22 cellular contexts compared by ENCODE assay signal in the genomic region with DNA sequence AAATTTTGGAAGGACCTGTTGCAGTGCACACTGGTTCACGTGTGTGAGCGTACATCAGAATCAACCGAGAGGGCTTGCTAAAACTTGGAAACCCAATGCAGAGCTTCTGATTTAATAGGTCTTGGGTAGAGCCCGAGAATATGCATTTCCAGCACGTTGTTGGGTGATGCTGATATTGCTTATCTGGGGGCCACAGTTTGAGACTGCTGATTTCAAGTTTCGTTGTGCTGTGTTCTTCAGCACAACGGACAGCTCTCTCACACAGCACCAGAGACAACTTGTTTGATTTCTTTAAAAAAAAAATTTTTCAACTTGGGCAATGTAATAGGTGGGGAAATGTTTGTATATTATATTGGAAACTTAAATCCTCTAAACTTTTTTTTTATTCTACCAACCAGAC. TPM values are rescaled to one million over a fixed set of nuclear protein-coding genes. Genes with fewer than 3 reads are reported as not detected.
DNase-seq lines count a peak whose midpoint lies in the region; ATAC-seq, FAIRE-seq and TF ChIP-seq lines count a peak whose summit lies in the region.
"Had no signal": no experiment of that assay in that cellular context is flagged by ENCODE, and none has a peak within 500 bp of the region (broad histone marks: within the 10 kb centered on the region; RNA-seq: fewer than 3 reads in every experiment).

No MANE protein-coding gene starts in this region.

- H2AFZ ChIP-seq in K562 (ENCODE audit: low read depth, low read length): no peak overlapping the region
- H2AFZ ChIP-seq: parathyroid adenoma had no signal

- no peaks in the 10 kb centered on the region for H4K20me1 ChIP-seq in K562 (replicated peaks; ENCODE audit: control insufficient read depth, insufficient read depth, low read length)

- no peak for TF ChIP-seq POLR2A in K562 (conservative IDR thresholded peaks at IDR 0.05)

- no peak overlapping the region for H3K4me2 ChIP-seq in K562 (ENCODE audit: insufficient read depth, low read length)
- H3K4me2 ChIP-seq: KMS-11 had no signal

- ATAC-seq in K562: no peak
- ATAC-seq: foreskin keratinocyte, left ventricle myocardium superior had no signal

- no peak overlapping the region for H3K9ac ChIP-seq in K562 (ENCODE audit: insufficient read depth in 1 of 2, low read depth in 2 of 2, low read length in 2 of 2)
- H3K9ac ChIP-seq in liver (ENCODE audit: low read depth in 1 of 2, low read length in 2 of 2): no peak overlapping the region
- H3K9ac ChIP-seq: KMS-11, parathyroid adenoma had no signal

- no peak overlapping the region for H3K4me3 ChIP-seq in K562
- H3K4me3 ChIP-seq in liver (ENCODE audit: low read depth in 1 of 3, low read length in 3 of 3): no peak overlapping the region

- BruUV-seq in K562 (replicated peaks; lab: Mats Ljungman, UMichigan): no TSS peak

- WGBS in K562 (ENCODE audit: insufficient coverage, low coverage, missing lambda C conversion rate): 19% methylated on average over 7 of the region's 7 CpGs
- 42% methylated on average over 7 of the region's 7 CpGs for WGBS in liver

- POLR2A ChIA-PET in K562 (lab: Yijun Ruan, JAX): no interaction called here

- H3K27ac ChIP-seq in K562 (ENCODE audit: extremely low read depth, low read depth, low read length) (no peak overlapping the region), liver (ENCODE audit: low read depth in 1 of 2, low read length in 2 of 2) (no peak overlapping the region)
- H3K27ac ChIP-seq: foreskin keratinocyte, KMS-11, parathyroid adenoma, WERI-Rb-1 had no signal

- H3K9me3 ChIP-seq in K562 (replicated peaks; ENCODE audit: control insufficient read depth, insufficient read depth, low read depth, low read length): no peaks in the 10 kb centered on the region
- no peaks in the 10 kb centered on the region for H3K9me3 ChIP-seq in liver (ENCODE audit: control insufficient read depth in 4 of 4, low read length in 3 of 4)

- TF ChIP-seq EP300 in K562 (IDR thresholded peaks at IDR 0.05; ENCODE audit: low read length): no peak

- FAIRE-seq in K562 (lab: Jason Lieb, UNC): no peak

- CTCF ChIA-PET in K562 (lab: Yijun Ruan, JAX; ENCODE audit: low intra/inter-chr PET ratio): no interaction called here

- TF ChIP-seq RAD21 in K562 (CRISPR knock-in tag; conservative IDR thresholded peaks at IDR 0.05 in 1 of 2, IDR thresholded peaks at IDR 0.05 in 1 of 2) (no peak), liver (IDR thresholded peaks at IDR 0.05) (no peak)

- H3K36me3 ChIP-seq in K562 (ENCODE audit: control insufficient read depth, insufficient read depth, low read length) (no peaks in the 10 kb centered on the region), liver (ENCODE audit: control insufficient read depth in 4 of 4, insufficient read depth in 3 of 4, low read depth in 1 of 4, low read length in 3 of 4) (no peaks in the 10 kb centered on the region)
- H3K36me3 ChIP-seq: WERI-Rb-1 had no signal

- H3K27me3 ChIP-seq in K562 (ENCODE audit: control insufficient read depth in 2 of 2, insufficient read depth in 2 of 2, low read length in 2 of 2) (peaks cover 5% of the 10 kb centered on the region in 2 experiments; a peak in 2 of 5 replicates), liver (ENCODE audit: control insufficient read depth in 4 of 4, insufficient read depth in 4 of 4, low read length in 3 of 4) (peaks cover 0 to 2% (median 0%) of the 10 kb centered on the region in 4 donors)

- H3K79me2 ChIP-seq in K562 (ENCODE audit: control insufficient read depth, insufficient read depth, low read length): no peaks in the 10 kb centered on the region
- H3K79me2 ChIP-seq: parathyroid adenoma had no signal

- no peaks in the 10 kb centered on the region for H3K4me1 ChIP-seq in K562 (replicated peaks in 1 of 2; ENCODE audit: control insufficient read depth in 2 of 2, insufficient read depth in 2 of 2, low read length in 2 of 2)
- no peaks in the 10 kb centered on the region for H3K4me1 ChIP-seq in liver (ENCODE audit: control insufficient read depth in 4 of 4, insufficient read depth in 4 of 4, low read length in 3 of 4)
- H3K4me1 ChIP-seq: foreskin keratinocyte, parathyroid adenoma had no signal

- no peaks in the 10 kb centered on the region for H3K9me1 ChIP-seq in K562 (ENCODE audit: control insufficient read depth, insufficient read depth, low read length)

- DNase-seq in EH (ENCODE audit: low read depth): peak; percentile 17
- DNase-seq in Kasumi-1 (lab: John Stamatoyannopoulos, UW): peak; percentile 20 to 40
- DNase-seq in K562 (ENCODE audit: extremely low read depth in 1 of 4, low spot score in 3 of 4): peak in 1 of 4 experiments; percentile 25
- no peak for DNase-seq in hippocampal formation (lab: John Stamatoyannopoulos, UW)
- DNase-seq in iPS-NIHi11 (ENCODE audit: low spot score): no peak
- DNase-seq in occipital lobe (lab: John Stamatoyannopoulos, UW): no peak
- no peak for DNase-seq in cerebellar nuclear complex (lab: John Stamatoyannopoulos, UW)
- DNase-seq: activated CD4-positive, alpha-beta memory T cell treated with anti-CD3 and anti-CD28 coated beads, Interleukin-2, amount 10 ng/mL, durations not matched to agents 7 days and 5 days; central memory CD4-positive, alpha-beta T cell; COR-L47; effector memory CD4-positive, alpha-beta T cell; foreskin keratinocyte; left ventricle myocardium superior; NCI-H1436 treated with DMSO at 0.1 percent for 48 hours; NCI-H82; stimulated activated CD4-positive, alpha-beta T cell treated with anti-CD3 and anti-CD28 coated beads, Interleukin-2, amount 100 ng/mL, for 48 hours; WERI-Rb-1 had no signal

- in situ Hi-C loops in K562 (cut with MboI): no loop called here

- TF ChIP-seq CTCF in K562 (IDR thresholded peaks at IDR 0.05 in 2 of 3, conservative IDR thresholded peaks at IDR 0.05 in 1 of 3; ENCODE audit: insufficient read depth in 2 of 3, low read depth in 1 of 3, low read length in 3 of 3): no peak
- no peak for TF ChIP-seq CTCF in liver (IDR thresholded peaks at IDR 0.05; ENCODE audit: low read depth, low read length, missing input control)

- intact Hi-C loops in K562 (cut with micrococcal nuclease): no loop called here

RNA-seq across cellular contexts. Expression of gene OR4D2, which starts 9.4 kb away (rescaled TPM):
- not detected in 2 replicates for total RNA-seq in K562 (2011; cell fraction: chromatin; rRNA removed; ENCODE audit: low replicate concordance)
- not detected in 2 replicates for total RNA-seq in K562 (2011; cell fraction: nucleolus; rRNA removed)
- total RNA-seq in K562 (2011; cell fraction: nucleoplasm; rRNA removed): not detected in 2 replicates
- total RNA-seq in K562 (2014; rRNA removed): not detected in 2 replicates
- not detected in 2 replicates for total RNA-seq in K562 (2014; rRNA removed; fragmentation: Illumina TruSeq; extraction: Trizol)
- not detected in 2 replicates for total RNA-seq in K562 (2015; rRNA removed; fragmentation: Illumina TruSeq; extraction: Trizol)
- total RNA-seq in K562 (2021): not detected in 2 replicates
- not detected in 2 replicates for polyA plus RNA-seq in K562 (2011; rRNA removed)
- polyA plus RNA-seq in K562 (2011; cell fraction: cytosol; rRNA removed): not detected in 2 replicates
- polyA plus RNA-seq in K562 (2011; cell fraction: nucleus; rRNA removed): not detected in 2 replicates
- not detected in 2 replicates for polyA plus RNA-seq in K562 (2012)
- polyA plus RNA-seq in K562 (2014; fragmentation: Illumina TruSeq; extraction: Trizol): not detected in 2 replicates
- polyA plus RNA-seq in K562 (2014; fragmentation: Nextera tagmentation; extraction: Ambion mirVana): not detected
- not detected in 2 replicates for polyA plus RNA-seq in K562 (2014; rRNA removed)
- not detected in 2 replicates for polyA minus RNA-seq in K562 (2011; rRNA and poly(A)+ RNA removed)
- polyA minus RNA-seq in K562 (2011; cell fraction: cytosol; rRNA and poly(A)+ RNA removed): not detected in 2 replicates
- not detected in 2 replicates for polyA minus RNA-seq in K562 (2011; cell fraction: nucleus; rRNA and poly(A)+ RNA removed)
- total RNA-seq in liver: not detected
- not detected for polyA plus RNA-seq in liver
- not detected for total RNA-seq in occipital lobe
- total RNA-seq: activated CD4-positive, alpha-beta memory T cell treated with anti-CD3 and anti-CD28 coated beads, Interleukin-2, amount 10 ng/mL, durations not matched to agents 7 days and 5 days; foreskin keratinocyte; G401; left ventricle myocardium superior; RPMI7951 had no signal
- polyA plus RNA-seq: foreskin keratinocyte had no signal

RNA-seq across cellular contexts. Expression of gene EPX, which starts 16.3 kb away (rescaled TPM):
- not detected in 2 replicates for total RNA-seq in K562 (2011; cell fraction: chromatin; rRNA removed; ENCODE audit: low replicate concordance)
- not detected in 2 replicates for total RNA-seq in K562 (2011; cell fraction: nucleolus; rRNA removed)
- not detected in 2 replicates for total RNA-seq in K562 (2011; cell fraction: nucleoplasm; rRNA removed)
- 0.08 TPM in 1 of 2 replicates, not detected in the other for total RNA-seq in K562 (2014; rRNA removed)
- total RNA-seq in K562 (2014; rRNA removed; fragmentation: Illumina TruSeq; extraction: Trizol): not detected in 2 replicates
- total RNA-seq in K562 (2015; rRNA removed; fragmentation: Illumina TruSeq; extraction: Trizol): 0.33 and 0.45 TPM in 2 replicates
- 0.20 and 0.22 TPM in 2 replicates for total RNA-seq in K562 (2021)
- not detected in 2 replicates for polyA plus RNA-seq in K562 (2011; rRNA removed)
- polyA plus RNA-seq in K562 (2011; cell fraction: cytosol; rRNA removed): not detected in 2 replicates
- polyA plus RNA-seq in K562 (2011; cell fraction: nucleus; rRNA removed): 0.04 TPM in 1 of 2 replicates, not detected in the other
- 1.7 and 2.5 TPM in 2 replicates for polyA plus RNA-seq in K562 (2012)
- 0.21 and 0.30 TPM in 2 replicates for polyA plus RNA-seq in K562 (2014; fragmentation: Illumina TruSeq; extraction: Trizol)
- under 1 TPM; 0.07 to 0.11 TPM for polyA plus RNA-seq in K562 (2014; fragmentation: Nextera tagmentation; extraction: Ambion mirVana)
- polyA plus RNA-seq in K562 (2014; rRNA removed): 0.17 and 0.22 TPM in 2 replicates
- not detected in 2 replicates for polyA minus RNA-seq in K562 (2011; rRNA and poly(A)+ RNA removed)
- polyA minus RNA-seq in K562 (2011; cell fraction: cytosol; rRNA and poly(A)+ RNA removed): not detected in 2 replicates
- not detected in 2 replicates for polyA minus RNA-seq in K562 (2011; cell fraction: nucleus; rRNA and poly(A)+ RNA removed)
- 10 to 100 TPM in 1 of 2 donors, not detected in 1; 10.0 TPM for total RNA-seq in liver
- polyA plus RNA-seq in liver: under 1 TPM in 1 of 2 donors, not detected in 1; 0.09 TPM
- not detected for total RNA-seq in occipital lobe
- total RNA-seq: activated CD4-positive, alpha-beta memory T cell treated with anti-CD3 and anti-CD28 coated beads, Interleukin-2, amount 10 ng/mL, durations not matched to agents 7 days and 5 days; foreskin keratinocyte; G401; left ventricle myocardium superior; RPMI7951 had no signal
- polyA plus RNA-seq: foreskin keratinocyte had no signal

RNA-seq across cellular contexts. Expression of gene OR4D1, which starts 28.0 kb away (rescaled TPM):
- total RNA-seq in K562 (2011; cell fraction: chromatin; rRNA removed; ENCODE audit: low replicate concordance): not detected in 2 replicates
- not detected in 2 replicates for total RNA-seq in K562 (2011; cell fraction: nucleolus; rRNA removed)
- not detected in 2 replicates for total RNA-seq in K562 (2011; cell fraction: nucleoplasm; rRNA removed)
- not detected in 2 replicates for total RNA-seq in K562 (2014; rRNA removed)
- total RNA-seq in K562 (2014; rRNA removed; fragmentation: Illumina TruSeq; extraction: Trizol): not detected in 2 replicates
- not detected in 2 replicates for total RNA-seq in K562 (2015; rRNA removed; fragmentation: Illumina TruSeq; extraction: Trizol)
- total RNA-seq in K562 (2021): not detected in 2 replicates
- polyA plus RNA-seq in K562 (2011; rRNA removed): not detected in 2 replicates
- not detected in 2 replicates for polyA plus RNA-seq in K562 (2011; cell fraction: cytosol; rRNA removed)
- not detected in 2 replicates for polyA plus RNA-seq in K562 (2011; cell fraction: nucleus; rRNA removed)
- polyA plus RNA-seq in K562 (2012): not detected in 2 replicates
- not detected in 2 replicates for polyA plus RNA-seq in K562 (2014; fragmentation: Illumina TruSeq; extraction: Trizol)
- not detected for polyA plus RNA-seq in K562 (2014; fragmentation: Nextera tagmentation; extraction: Ambion mirVana)
- polyA plus RNA-seq in K562 (2014; rRNA removed): not detected in 2 replicates
- not detected in 2 replicates for polyA minus RNA-seq in K562 (2011; rRNA and poly(A)+ RNA removed)
- polyA minus RNA-seq in K562 (2011; cell fraction: cytosol; rRNA and poly(A)+ RNA removed): not detected in 2 replicates
- not detected in 2 replicates for polyA minus RNA-seq in K562 (2011; cell fraction: nucleus; rRNA and poly(A)+ RNA removed)
- under 1 TPM in 1 of 2 donors, not detected in 1; under 0.01 TPM for total RNA-seq in liver
- polyA plus RNA-seq in liver: not detected
- total RNA-seq in occipital lobe: under 0.01 TPM
- total RNA-seq: foreskin keratinocyte, G401, left ventricle myocardium superior, RPMI7951 had no signal
- polyA plus RNA-seq: foreskin keratinocyte had no signal

RNA-seq across cellular contexts. Expression of gene MKS1, which starts 42.9 kb away (rescaled TPM):
- total RNA-seq in K562 (2011; cell fraction: chromatin; rRNA removed; ENCODE audit: low replicate concordance): 68.2 and 109 TPM in 2 replicates
- total RNA-seq in K562 (2011; cell fraction: nucleolus; rRNA removed): 49.3 and 61.5 TPM in 2 replicates
- 63.9 and 64.8 TPM in 2 replicates for total RNA-seq in K562 (2011; cell fraction: nucleoplasm; rRNA removed)
- total RNA-seq in K562 (2014; rRNA removed): 21.1 and 25.7 TPM in 2 replicates
- 18.0 and 18.8 TPM in 2 replicates for total RNA-seq in K562 (2014; rRNA removed; fragmentation: Illumina TruSeq; extraction: Trizol)
- total RNA-seq in K562 (2015; rRNA removed; fragmentation: Illumina TruSeq; extraction: Trizol): 20.3 and 21.7 TPM in 2 replicates
- 27.0 and 27.5 TPM in 2 replicates for total RNA-seq in K562 (2021)
- polyA plus RNA-seq in K562 (2011; rRNA removed): 27.1 and 40.0 TPM in 2 replicates
- 21.3 and 26.4 TPM in 2 replicates for polyA plus RNA-seq in K562 (2011; cell fraction: cytosol; rRNA removed)
- 137 and 165 TPM in 2 replicates for polyA plus RNA-seq in K562 (2011; cell fraction: nucleus; rRNA removed)
- 27.9 and 31.8 TPM in 2 replicates for polyA plus RNA-seq in K562 (2012)
- polyA plus RNA-seq in K562 (2014; fragmentation: Illumina TruSeq; extraction: Trizol): 27.8 and 31.0 TPM in 2 replicates
- polyA plus RNA-seq in K562 (2014; fragmentation: Nextera tagmentation; extraction: Ambion mirVana): 10 to 100 TPM; 16.3 to 27.8 TPM
- 23.5 and 25.9 TPM in 2 replicates for polyA plus RNA-seq in K562 (2014; rRNA removed)
- polyA minus RNA-seq in K562 (2011; rRNA and poly(A)+ RNA removed): 20.7 and 21.6 TPM in 2 replicates
- 11.4 and 13.6 TPM in 2 replicates for polyA minus RNA-seq in K562 (2011; cell fraction: cytosol; rRNA and poly(A)+ RNA removed)
- polyA minus RNA-seq in K562 (2011; cell fraction: nucleus; rRNA and poly(A)+ RNA removed): 27.5 and 39.7 TPM in 2 replicates
- total RNA-seq in liver: 1 to 10 TPM; 5.7 to 7.9 TPM
- 1 to 10 TPM; 4.4 to 4.5 TPM for polyA plus RNA-seq in liver
- total RNA-seq in occipital lobe: 16.1 TPM

Comparison
In these comparisons a context has a peak if more than half of its experiments do, and no peak if none do; other contexts are left out.
1. DNase-seq: peak in EH (single experiment) and Kasumi-1 (2 of 2); none in hippocampal formation (0 of 2), iPS-NIHi11 (single experiment), occipital lobe (single experiment) and cerebellar nuclear complex (0 of 2).